ENCODE assay signal across 1 cellular context in the genomic region with DNA sequence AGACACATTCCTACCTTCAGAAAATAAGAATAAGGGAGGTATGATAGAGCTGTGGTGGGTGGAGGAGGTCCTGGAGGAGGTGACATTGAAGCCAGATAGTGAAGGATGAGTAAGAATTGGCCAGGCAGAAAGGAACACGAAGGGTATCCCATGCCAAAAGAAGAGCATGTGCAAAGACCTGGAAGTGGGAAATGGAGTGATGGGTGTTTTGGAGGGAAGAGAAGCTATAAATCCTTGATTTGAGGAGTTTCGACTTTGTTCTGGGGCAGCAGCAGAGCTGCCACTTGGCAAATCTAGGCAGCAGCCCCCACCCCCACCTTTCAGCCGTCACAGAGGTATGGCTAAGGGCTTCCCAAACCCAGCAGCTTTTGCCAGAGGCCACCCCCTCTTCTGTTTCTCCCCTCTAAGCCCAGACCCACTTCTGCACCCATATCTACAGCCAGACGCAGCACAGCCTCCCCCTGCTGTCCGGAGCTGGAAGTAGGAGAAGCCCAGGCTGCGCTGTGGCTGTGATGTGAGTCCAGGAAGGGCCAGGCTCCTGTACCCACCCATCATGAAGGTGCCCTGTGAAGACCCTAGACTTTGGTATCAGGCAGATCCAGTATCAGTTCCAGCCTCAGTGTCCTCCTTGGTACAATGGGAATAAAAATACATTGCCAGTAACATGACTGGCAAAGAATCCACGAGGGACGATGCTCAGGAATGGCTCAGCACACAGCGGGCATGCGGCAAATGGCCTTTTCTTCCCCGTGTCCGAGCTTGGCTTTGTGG.
TF ChIP-seq lines count a peak whose summit lies in the region.

No MANE protein-coding gene starts in this region.

TF ChIP-seq in GM23338, 12 proteins besides CTCF, POLR2A, EP300 and RAD21 (continued from another document):
- TF ChIP-seq, protein P1, sequence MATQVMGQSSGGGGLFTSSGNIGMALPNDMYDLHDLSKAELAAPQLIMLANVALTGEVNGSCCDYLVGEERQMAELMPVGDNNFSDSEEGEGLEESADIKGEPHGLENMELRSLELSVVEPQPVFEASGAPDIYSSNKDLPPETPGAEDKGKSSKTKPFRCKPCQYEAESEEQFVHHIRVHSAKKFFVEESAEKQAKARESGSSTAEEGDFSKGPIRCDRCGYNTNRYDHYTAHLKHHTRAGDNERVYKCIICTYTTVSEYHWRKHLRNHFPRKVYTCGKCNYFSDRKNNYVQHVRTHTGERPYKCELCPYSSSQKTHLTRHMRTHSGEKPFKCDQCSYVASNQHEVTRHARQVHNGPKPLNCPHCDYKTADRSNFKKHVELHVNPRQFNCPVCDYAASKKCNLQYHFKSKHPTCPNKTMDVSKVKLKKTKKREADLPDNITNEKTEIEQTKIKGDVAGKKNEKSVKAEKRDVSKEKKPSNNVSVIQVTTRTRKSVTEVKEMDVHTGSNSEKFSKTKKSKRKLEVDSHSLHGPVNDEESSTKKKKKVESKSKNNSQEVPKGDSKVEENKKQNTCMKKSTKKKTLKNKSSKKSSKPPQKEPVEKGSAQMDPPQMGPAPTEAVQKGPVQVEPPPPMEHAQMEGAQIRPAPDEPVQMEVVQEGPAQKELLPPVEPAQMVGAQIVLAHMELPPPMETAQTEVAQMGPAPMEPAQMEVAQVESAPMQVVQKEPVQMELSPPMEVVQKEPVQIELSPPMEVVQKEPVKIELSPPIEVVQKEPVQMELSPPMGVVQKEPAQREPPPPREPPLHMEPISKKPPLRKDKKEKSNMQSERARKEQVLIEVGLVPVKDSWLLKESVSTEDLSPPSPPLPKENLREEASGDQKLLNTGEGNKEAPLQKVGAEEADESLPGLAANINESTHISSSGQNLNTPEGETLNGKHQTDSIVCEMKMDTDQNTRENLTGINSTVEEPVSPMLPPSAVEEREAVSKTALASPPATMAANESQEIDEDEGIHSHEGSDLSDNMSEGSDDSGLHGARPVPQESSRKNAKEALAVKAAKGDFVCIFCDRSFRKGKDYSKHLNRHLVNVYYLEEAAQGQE (IDR thresholded peaks at IDR 0.05; ENCODE audit: unreplicated experiment), result no peak
- TF ChIP-seq CREB1 (CRISPR knock-in tag; IDR thresholded peaks at IDR 0.05; ENCODE audit: low read depth) (no peak), STAT1 (IDR thresholded peaks at IDR 0.05; ENCODE audit: unreplicated experiment) (no peak)
- TF ChIP-seq, protein P2, sequence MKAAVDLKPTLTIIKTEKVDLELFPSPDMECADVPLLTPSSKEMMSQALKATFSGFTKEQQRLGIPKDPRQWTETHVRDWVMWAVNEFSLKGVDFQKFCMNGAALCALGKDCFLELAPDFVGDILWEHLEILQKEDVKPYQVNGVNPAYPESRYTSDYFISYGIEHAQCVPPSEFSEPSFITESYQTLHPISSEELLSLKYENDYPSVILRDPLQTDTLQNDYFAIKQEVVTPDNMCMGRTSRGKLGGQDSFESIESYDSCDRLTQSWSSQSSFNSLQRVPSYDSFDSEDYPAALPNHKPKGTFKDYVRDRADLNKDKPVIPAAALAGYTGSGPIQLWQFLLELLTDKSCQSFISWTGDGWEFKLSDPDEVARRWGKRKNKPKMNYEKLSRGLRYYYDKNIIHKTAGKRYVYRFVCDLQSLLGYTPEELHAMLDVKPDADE (IDR thresholded peaks at IDR 0.05), result no peak
